8 cellular contexts compared by ENCODE assay signal in genomic region chr13:33761744-33762143, GRCh38. TPM values are rescaled to one million over a fixed set of nuclear protein-coding genes. Genes with fewer than 3 reads are reported as not detected.
DNase-seq lines count a peak whose midpoint lies in the region; TF ChIP-seq lines count a peak whose summit lies in the region.
"Had no signal": no experiment of that assay in that cellular context is flagged by ENCODE, and none has a peak within 500 bp of the region (broad histone marks: within the 10 kb centered on the region; RNA-seq: fewer than 3 reads in every experiment).

No MANE protein-coding gene starts in this region.

- intact Hi-C loops in esophagus squamous epithelium (cut with DNase I) = no loop called here
- intact Hi-C loops in activated CD4-positive, alpha-beta memory T cell treated with anti-CD3 and anti-CD28 coated beads for 36 hours (cut with micrococcal nuclease) = no loop called here

- no peaks in the 10 kb centered on the region for H3K36me3 ChIP-seq in esophagus squamous epithelium

- WGBS in esophagus squamous epithelium, 2 donors = 24 to 34% methylated on average over 6 of the region's 6 CpGs

- CTCF ChIA-PET in activated CD4-positive, alpha-beta memory T cell treated with anti-CD3 and anti-CD28 coated beads for 36 hours (lab: Charles Lee) = interaction anchor here (0.7 to 1.6 kb wide), 2 partner anchors 9 to 38 kb away, joined by 3 to 4 read pairs; no protein-coding TSS in a partner anchor

- H3K4me3 ChIP-seq in astrocyte of the cerebellum (ENCODE audit: low read depth, low read length) = no peak overlapping the region
- no peak overlapping the region for H3K4me3 ChIP-seq in esophagus squamous epithelium

- H3K27ac Mint-ChIP-seq in neural crest cell (ENCODE audit: unreplicated experiment) = peak overlapping the region; percentile 93
- no peak overlapping the region for H3K27ac Mint-ChIP-seq in activated CD4-positive, alpha-beta memory T cell treated with anti-CD3 and anti-CD28 coated beads for 36 hours

- H3K27me3 ChIP-seq in esophagus squamous epithelium = no peaks in the 10 kb centered on the region

- peak overlapping the region; percentile 62 for H3K4me3 Mint-ChIP-seq in neural crest cell
- no peak overlapping the region for H3K4me3 Mint-ChIP-seq in activated CD4-positive, alpha-beta memory T cell treated with anti-CD3 and anti-CD28 coated beads for 36 hours

- H3K27me3 Mint-ChIP-seq in neural crest cell (ENCODE audit: low read depth) = no peaks in the 10 kb centered on the region
- H3K27me3 Mint-ChIP-seq in activated CD4-positive, alpha-beta memory T cell treated with anti-CD3 and anti-CD28 coated beads for 36 hours = peaks cover 8% of the 10 kb centered on the region

- H3K36me3 Mint-ChIP-seq in neural crest cell (ENCODE audit: low read depth) = no peaks in the 10 kb centered on the region
- H3K36me3 Mint-ChIP-seq in activated CD4-positive, alpha-beta memory T cell treated with anti-CD3 and anti-CD28 coated beads for 36 hours = no peaks in the 10 kb centered on the region

- H3K4me1 Mint-ChIP-seq in neural crest cell = peaks cover 18% of the 10 kb centered on the region
- H3K4me1 Mint-ChIP-seq in activated CD4-positive, alpha-beta memory T cell treated with anti-CD3 and anti-CD28 coated beads for 36 hours (ENCODE audit: low read depth) = no peaks in the 10 kb centered on the region

- DNase-seq in H4 (ENCODE audit: low spot score) (peak; percentile 23), NCI-H2081 (lab: John Stamatoyannopoulos, UW) (peak; percentile 64 to 92), astrocyte of the cerebellum (ENCODE audit: low read depth) (peak; percentile 20), neural crest cell (ENCODE audit: low read depth, low spot score) (peak; percentile 36), activated gamma-delta T cell (lab: John Stamatoyannopoulos, UW) (no peak), esophagus squamous epithelium (lab: John Stamatoyannopoulos, UW) (no peak)
- no peak for DNase-seq in activated CD4-positive, alpha-beta memory T cell treated with anti-CD3 and anti-CD28 coated beads for 36 hours
- DNase-seq: NCI-H226 had no signal

- TF ChIP-seq CTCF in astrocyte of the cerebellum (IDR thresholded peaks at IDR 0.05; ENCODE audit: low read depth, low read length, missing control alignments) (peak; percentile 34), neural crest cell (conservative IDR thresholded peaks at IDR 0.05) (peak; percentile 21), esophagus squamous epithelium (IDR thresholded peaks at IDR 0.05) (no peak)

- TF ChIP-seq POLR2A in esophagus squamous epithelium (IDR thresholded peaks at IDR 0.05) = no peak

- no peaks in the 10 kb centered on the region for H3K9me3 ChIP-seq in esophagus squamous epithelium

- in situ Hi-C loops in astrocyte of the cerebellum (cut with HindIII; ENCODE audit: low sequenced_read_pairs) = no loop called here

- no peaks in the 10 kb centered on the region for H3K4me1 ChIP-seq in esophagus squamous epithelium

- POLR2A ChIA-PET in activated CD4-positive, alpha-beta memory T cell treated with anti-CD3 and anti-CD28 coated beads for 36 hours (lab: Charles Lee) = no interaction called here

- peaks cover 8% of the 10 kb centered on the region for H3K9me3 Mint-ChIP-seq in neural crest cell
- no peaks in the 10 kb centered on the region for H3K9me3 Mint-ChIP-seq in activated CD4-positive, alpha-beta memory T cell treated with anti-CD3 and anti-CD28 coated beads for 36 hours

- no peak overlapping the region for H3K27ac ChIP-seq in esophagus squamous epithelium

RNA-seq across cellular contexts. Expression of gene RFC3, which starts 56.2 kb away (rescaled TPM):
- total RNA-seq in H4 (2014; rRNA removed; shearing (Covaris generic)) = 38.2 and 41.5 TPM in 2 replicates
- total RNA-seq in neural crest cell = 53.9 and 54.2 TPM in 2 replicates
- 10 to 100 TPM in 3 of 4 donors, 1 to 10 TPM in 1; 4.4 to 18.0 (median 13.0) TPM for total RNA-seq in esophagus squamous epithelium
- 10 to 100 TPM; 52.4 to 53.9 TPM for total RNA-seq in activated CD4-positive, alpha-beta memory T cell treated with anti-CD3 and anti-CD28 coated beads for 36 hours

Comparison
In these comparisons a context has a peak if more than half of its experiments do, and no peak if none do; other contexts are left out.
1. DNase-seq: peak in H4 (single experiment), NCI-H2081 (2 of 2), astrocyte of the cerebellum (single experiment) and neural crest cell (single experiment); none in activated gamma-delta T cell (single experiment), esophagus squamous epithelium (single experiment) and activated CD4-positive, alpha-beta memory T cell treated with anti-CD3 and anti-CD28 coated beads for 36 hours (single experiment).
2. CTCF ChIP-seq: peak in astrocyte of the cerebellum (single experiment) and neural crest cell (single experiment); none in esophagus squamous epithelium (0 of 6).